In genomic region chr19:55062735-55063491, GRCh38 we compare ENCODE assay signal across 8 cellular contexts. TPM values are rescaled to one million over a fixed set of nuclear protein-coding genes. Genes with fewer than 3 reads are reported as not detected.
A peak's percentile ranks its signal among the peaks of the same experiment; 100 is the strongest.
DNase-seq lines count a peak whose midpoint lies in the region; ATAC-seq and TF ChIP-seq lines count a peak whose summit lies in the region.

TSS of gene RDH13 (minus strand) at chr19:55063148. CDS start at chr19:55063032, 116 bp downstream.

- ATAC-seq in GM21723 (IDR thresholded peaks at IDR 0.05; ENCODE audit: unreplicated experiment) = peak; percentile 88

- WGBS in esophagus muscularis mucosa = 2% methylated on average over 23 of the region's 70 CpGs

- H3K36me3 ChIP-seq in KOPT-K1 (ENCODE audit: insufficient read depth, low read length) = peaks cover 14% of the 10 kb centered on the region
- peaks cover 0 to 11% (median 0%) of the 10 kb centered on the region in 3 donors for H3K36me3 ChIP-seq in Peyer's patch
- H3K36me3 ChIP-seq in esophagus muscularis mucosa = peaks cover 13 to 16% (median 14%) of the 10 kb centered on the region in 4 donors
- H3K36me3 ChIP-seq in muscle layer of duodenum (ENCODE audit: control insufficient read depth in 1 of 2, insufficient read depth in 2 of 2, low read length in 2 of 2) = peaks cover 0 to 8% of the 10 kb centered on the region in 2 donors

- TF ChIP-seq EP300 in esophagus muscularis mucosa (IDR thresholded peaks at IDR 0.05) = no peak

- peaks cover 11% of the 10 kb centered on the region for H3K4me1 Mint-ChIP-seq in activated T-cell treated with anti-CD3 and anti-CD28 coated beads, Interleukin-2, amount 50 U/mL, for 24 hours (ENCODE audit: low read depth)

- peaks cover 23% of the 10 kb centered on the region for H3K36me3 Mint-ChIP-seq in activated T-cell treated with anti-CD3 and anti-CD28 coated beads, Interleukin-2, amount 50 U/mL, for 24 hours (ENCODE audit: low read depth)

- TF ChIP-seq CTCF in Peyer's patch (IDR thresholded peaks at IDR 0.05) (no peak), esophagus muscularis mucosa (IDR thresholded peaks at IDR 0.05) (no peak)

- H3K27me3 ChIP-seq in Peyer's patch = no peaks in the 10 kb centered on the region
- peaks cover 0 to 25% (median under 1%) of the 10 kb centered on the region in 4 donors for H3K27me3 ChIP-seq in esophagus muscularis mucosa
- peaks cover 7% of the 10 kb centered on the region for H3K27me3 ChIP-seq in muscle layer of duodenum (ENCODE audit: low read depth, low read length)

- peak within 1 kb of the TSS; percentile 47 for H3K27ac Mint-ChIP-seq in activated T-cell treated with anti-CD3 and anti-CD28 coated beads, Interleukin-2, amount 50 U/mL, for 24 hours

- H3K9me3 ChIP-seq in KOPT-K1 (ENCODE audit: insufficient read depth, low read length, poor library complexity, severe bottlenecking) (no peaks in the 10 kb centered on the region), Peyer's patch (peaks cover 0 to 7% (median 0%) of the 10 kb centered on the region in 4 donors), esophagus muscularis mucosa (no peaks in the 10 kb centered on the region), muscle layer of duodenum (ENCODE audit: control insufficient read depth in 1 of 2, low read length in 2 of 2) (no peaks in the 10 kb centered on the region)

- peak within 1 kb of the TSS; percentile 64 to 86 (median 75) for H3K4me3 ChIP-seq in Peyer's patch
- peak within 1 kb of the TSS; percentile 66 to 85 (median 74) for H3K4me3 ChIP-seq in esophagus muscularis mucosa
- peak within 1 kb of the TSS; percentile 63 to 92 for H3K4me3 ChIP-seq in muscle layer of duodenum (ENCODE audit: low read depth in 1 of 2, low read length in 2 of 2)

- peak; percentile 94 for DNase-seq in DMS114 treated with DMSO at 0.1 percent for 48 hours (lab: John Stamatoyannopoulos, UW; ENCODE audit: unreplicated experiment)
- peak; percentile 94 to 98 (median 98) for DNase-seq in Peyer's patch
- peak; percentile 99 for DNase-seq in activated T-cell treated with anti-CD3 and anti-CD28 coated beads, Interleukin-2, amount 50 U/mL, for 24 hours
- peak; percentile 100 for DNase-seq in esophagus muscularis mucosa (ENCODE audit: extremely low spot score)
- peak; percentile 90 to 98 for DNase-seq in stimulated activated CD8-positive, alpha-beta memory T cell treated with anti-CD3 and anti-CD28 coated beads, Interleukin-7, amount 100 ng/mL, for 1 hour (ENCODE audit: low read depth in 2 of 2)

- peak within 1 kb of the TSS; percentile 59 for H3K27ac ChIP-seq in KOPT-K1 (ENCODE audit: low read depth, low read length, poor library complexity, severe bottlenecking)
- H3K27ac ChIP-seq in Peyer's patch = peak within 1 kb of the TSS; percentile 55 to 77 (median 67)
- peak within 1 kb of the TSS; percentile 64 to 86 (median 76) for H3K27ac ChIP-seq in esophagus muscularis mucosa (replicated peaks in 1 of 4)
- H3K27ac ChIP-seq in muscle layer of duodenum (ENCODE audit: low read length) = no peak within 1 kb of the TSS

- H3K9me3 Mint-ChIP-seq in activated T-cell treated with anti-CD3 and anti-CD28 coated beads, Interleukin-2, amount 50 U/mL, for 24 hours = no peaks in the 10 kb centered on the region

- peaks cover 20% of the 10 kb centered on the region for H3K27me3 Mint-ChIP-seq in activated T-cell treated with anti-CD3 and anti-CD28 coated beads, Interleukin-2, amount 50 U/mL, for 24 hours

- TF ChIP-seq POLR2A in Peyer's patch (IDR thresholded peaks at IDR 0.05) = peak; percentile 48 to 60
- no peak for TF ChIP-seq POLR2A in esophagus muscularis mucosa (IDR thresholded peaks at IDR 0.05; ENCODE audit: low read depth)

- H3K4me3 Mint-ChIP-seq in activated T-cell treated with anti-CD3 and anti-CD28 coated beads, Interleukin-2, amount 50 U/mL, for 24 hours = peak within 1 kb of the TSS; percentile 83

- intact Hi-C loops in esophagus muscularis mucosa (cut with DNase I) = no loop called here

- H3K4me1 ChIP-seq in Peyer's patch (peaks cover 0 to 11% (median 8%) of the 10 kb centered on the region in 4 donors), esophagus muscularis mucosa (peaks cover 6 to 24% (median 18%) of the 10 kb centered on the region in 4 donors), muscle layer of duodenum (ENCODE audit: control insufficient read depth in 1 of 2, insufficient read depth in 2 of 2, low read length in 2 of 2) (peaks cover 0 to 8% of the 10 kb centered on the region in 2 donors)

RNA-seq across cellular contexts. Expression of gene RDH13, which starts in this region (rescaled TPM):
- 10 to 100 TPM; 21.5 to 84.2 (median 49.0) TPM for total RNA-seq in Peyer's patch
- total RNA-seq in esophagus muscularis mucosa = 10 to 100 TPM; 11.1 to 16.4 (median 12.3) TPM
